In the genomic region with DNA sequence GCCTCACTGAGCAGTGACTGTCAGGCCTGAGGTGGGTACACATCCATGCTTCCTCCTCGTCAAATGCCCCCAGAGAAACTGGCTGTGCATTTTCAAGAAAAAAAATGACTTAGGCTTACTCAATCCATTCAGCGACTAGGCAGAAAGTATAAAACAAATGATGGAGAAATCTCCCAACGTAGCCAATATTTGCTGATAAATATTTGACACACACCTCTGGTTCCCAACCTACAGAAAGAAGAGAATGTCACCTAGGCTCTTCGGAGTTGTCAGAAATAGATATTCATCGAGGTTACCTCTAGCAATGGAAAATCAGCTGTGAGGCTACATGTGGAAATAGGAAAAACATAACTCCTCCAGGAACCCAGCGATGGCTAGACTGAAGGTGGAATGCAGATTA, we compare ENCODE assay signal across 26 cellular contexts. TPM values are rescaled to one million over a fixed set of nuclear protein-coding genes. Genes with fewer than 3 reads are reported as not detected.
DNase-seq lines count a peak whose midpoint lies in the region; ATAC-seq, FAIRE-seq and TF ChIP-seq lines count a peak whose summit lies in the region.
"Had no signal": no experiment of that assay in that cellular context is flagged by ENCODE, and none has a peak within 500 bp of the region (broad histone marks: within the 10 kb centered on the region; RNA-seq: fewer than 3 reads in every experiment).

No MANE protein-coding gene starts in this region.

- in situ Hi-C loops in HepG2 (cut with HindIII; ENCODE audit: extremely low pct_ligation_motif_present, low pct_unique_long_range_greater_than_20kb): loop anchor here (25.0 kb wide), 2 partner anchors 951 to 1851 kb away; no protein-coding TSS in a partner anchor

- no peaks in the 10 kb centered on the region for H3K27me3 ChIP-seq in liver (ENCODE audit: control insufficient read depth in 4 of 4, insufficient read depth in 4 of 4, low read length in 3 of 4)
- H3K27me3 ChIP-seq in HepG2 (ENCODE audit: control insufficient read depth in 1 of 2, insufficient read depth in 2 of 2, low read length in 2 of 2): no peaks in the 10 kb centered on the region; a peak in 1 of 5 replicates
- H3K27me3 ChIP-seq: BE2C, BLaER1 had no signal

- H3K27ac ChIP-seq in liver (ENCODE audit: low read depth in 1 of 2, low read length in 2 of 2) (no peak overlapping the region), HepG2 (ENCODE audit: extremely low read length, insufficient read depth, low read length) (no peak overlapping the region)
- H3K27ac ChIP-seq: BLaER1 had no signal

- no peak for DNase-seq in HepG2 (ENCODE audit: low spot score)
- no peak for DNase-seq in left lobe of liver (ENCODE audit: low spot score)
- no peak for DNase-seq in HTR-8/SVneo (ENCODE audit: insufficient read length, low spot score)
- DNase-seq: 8988T; ACHN; BE2C; C1 segment of cervical spinal cord; CD4-positive, alpha-beta memory T cell; CD4-positive, CD25-positive, alpha-beta regulatory T cell; CD8-positive, alpha-beta memory T cell; COR-L47; DMS 273 treated with DMSO at 0.1 percent for 48 hours; DMS153; DMS53; DMS79; DND-41; EL; GDM1 had no signal

- CTCF ChIA-PET in HepG2 (lab: Yijun Ruan, JAX; ENCODE audit: low intra/inter-chr PET ratio, low total read pairs): no interaction called here

- BruUV-seq in HepG2 (replicated peaks; lab: Mats Ljungman, UMichigan): no TSS peak

- H2AFZ ChIP-seq in HepG2 (ENCODE audit: low read length): no peak overlapping the region

- H3K9ac ChIP-seq in liver (ENCODE audit: low read depth in 1 of 2, low read length in 2 of 2) (no peak overlapping the region), HepG2 (ENCODE audit: insufficient read depth, low read depth, low read length) (no peak overlapping the region)
- H3K9ac ChIP-seq: BLaER1 had no signal

- intact Hi-C loops in HepG2 (cut with micrococcal nuclease; ENCODE audit: unreplicated experiment): no loop called here

- POLR2A ChIA-PET in HepG2 (lab: Yijun Ruan, JAX): no interaction called here

- H3K4me2 ChIP-seq in HepG2 (ENCODE audit: low read depth, low read length): no peak overlapping the region
- H3K4me2 ChIP-seq: BLaER1 had no signal

- 43% methylated on average over 6 of the region's 6 CpGs for WGBS in liver
- WGBS in HepG2 (ENCODE audit: low lambda C conversion rate): 15% methylated on average over 6 of the region's 6 CpGs

- no peaks in the 10 kb centered on the region for H3K36me3 ChIP-seq in liver (ENCODE audit: control insufficient read depth in 4 of 4, insufficient read depth in 3 of 4, low read depth in 1 of 4, low read length in 3 of 4)
- no peaks in the 10 kb centered on the region for H3K36me3 ChIP-seq in HepG2 (replicated peaks in 1 of 2; ENCODE audit: control insufficient read depth in 1 of 2, insufficient read depth in 2 of 2, low read length in 2 of 2)
- H3K36me3 ChIP-seq: BE2C, BLaER1 had no signal

- TF ChIP-seq RAD21 in liver (IDR thresholded peaks at IDR 0.05) (peak; percentile 21 to 49), HepG2 (CRISPR knock-in tag; IDR thresholded peaks at IDR 0.05) (no peak)

- FAIRE-seq in HepG2 (lab: Jason Lieb, UNC) (no peak), HTR-8/SVneo (lab: Jason Lieb, UNC) (no peak)
- FAIRE-seq: A204.1, GM12878, GM12892, GM18507 had no signal

- H3K4me3 ChIP-seq in liver (ENCODE audit: low read depth in 1 of 3, low read length in 3 of 3) (no peak overlapping the region), HepG2 (replicated peaks in 1 of 3; ENCODE audit: insufficient read depth in 1 of 3, low read depth in 2 of 3, low read length in 3 of 3) (no peak overlapping the region)
- H3K4me3 ChIP-seq: BLaER1, GM12878 had no signal

- H3K4me1 ChIP-seq in liver (ENCODE audit: control insufficient read depth in 4 of 4, insufficient read depth in 4 of 4, low read length in 3 of 4) (peaks cover 5 to 23% (median 12%) of the 10 kb centered on the region in 4 donors), HepG2 (ENCODE audit: insufficient read depth, low read length) (no peaks in the 10 kb centered on the region)
- H3K4me1 ChIP-seq: BE2C, BLaER1 had no signal

- TF ChIP-seq POLR2A in HepG2 (IDR thresholded peaks at IDR 0.05; ENCODE audit: insufficient read depth in 1 of 2, low read depth in 2 of 2, low read length in 2 of 2): no peak

- no peaks in the 10 kb centered on the region for H3K79me2 ChIP-seq in HepG2 (ENCODE audit: insufficient read depth, low read length)

- TF ChIP-seq CTCF in liver (IDR thresholded peaks at IDR 0.05; ENCODE audit: low read depth, low read length, missing input control) (no peak), HepG2 (CRISPR knock-in tag; IDR thresholded peaks at IDR 0.05) (no peak)

- ATAC-seq in HepG2: no peak
- peak; percentile 61 for ATAC-seq in left lobe of liver
- no peak for ATAC-seq in HG02588 (IDR thresholded peaks at IDR 0.05; ENCODE audit: unreplicated experiment)
- ATAC-seq: GM12878 had no signal

- no peaks in the 10 kb centered on the region for H3K9me3 ChIP-seq in liver (ENCODE audit: control insufficient read depth in 4 of 4, low read length in 3 of 4)
- H3K9me3 ChIP-seq in HepG2 (ENCODE audit: low read length): no peaks in the 10 kb centered on the region
- H3K9me3 ChIP-seq: BE2C, BLaER1 had no signal

- TF ChIP-seq EP300 in HepG2 (IDR thresholded peaks at IDR 0.05; ENCODE audit: low read depth in 2 of 2, low read length in 2 of 2) (no peak), HepG2 (CRISPR knock-in tag; IDR thresholded peaks at IDR 0.05; ENCODE audit: borderline replicate concordance) (no peak)

- H4K20me1 ChIP-seq in HepG2 (ENCODE audit: insufficient read depth, low read length): no peaks in the 10 kb centered on the region
- H4K20me1 ChIP-seq: BLaER1 had no signal

TF ChIP-seq in liver, 16 proteins besides CTCF, POLR2A, EP300 and RAD21:
- TF ChIP-seq RXRA (IDR thresholded peaks at IDR 0.05): peak in 1 of 2 donors; percentile 20
- TF ChIP-seq HNF4G (IDR thresholded peaks at IDR 0.05): no peak

TF ChIP-seq in HepG2, 621 proteins besides CTCF, POLR2A, EP300 and RAD21:
- TF ChIP-seq, protein P1, sequence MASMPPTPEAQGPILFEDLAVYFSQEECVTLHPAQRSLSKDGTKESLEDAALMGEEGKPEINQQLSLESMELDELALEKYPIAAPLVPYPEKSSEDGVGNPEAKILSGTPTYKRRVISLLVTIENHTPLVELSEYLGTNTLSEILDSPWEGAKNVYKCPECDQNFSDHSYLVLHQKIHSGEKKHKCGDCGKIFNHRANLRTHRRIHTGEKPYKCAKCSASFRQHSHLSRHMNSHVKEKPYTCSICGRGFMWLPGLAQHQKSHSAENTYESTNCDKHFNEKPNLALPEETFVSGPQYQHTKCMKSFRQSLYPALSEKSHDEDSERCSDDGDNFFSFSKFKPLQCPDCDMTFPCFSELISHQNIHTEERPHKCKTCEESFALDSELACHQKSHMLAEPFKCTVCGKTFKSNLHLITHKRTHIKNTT (CRISPR knock-in tag; IDR thresholded peaks at IDR 0.05): no peak
- TF ChIP-seq ZNF572 (CRISPR knock-in tag; IDR thresholded peaks at IDR 0.05) (no peak), SAFB2 (CRISPR knock-in tag; IDR thresholded peaks at IDR 0.05; ENCODE audit: borderline replicate concordance, low read depth) (no peak), ZNF260 (CRISPR knock-in tag; IDR thresholded peaks at IDR 0.05; ENCODE audit: borderline replicate concordance, low read depth) (no peak)

RNA-seq across cellular contexts. Expression of a gene that starts 12.4 kb away (rescaled TPM):
- total RNA-seq in liver (100 to 1,000 TPM in 1 of 2 donors, 10 to 100 TPM in 1; 21.4 to 119 TPM), HepG2 (2016; rRNA removed; fragmentation: Illumina TruSeq; extraction: Trizol) (45.3 and 61.1 TPM in 2 replicates), left lobe of liver (55.8 TPM)
- polyA plus RNA-seq in liver (10 to 100 TPM; 28.0 to 39.8 TPM), HepG2 (2011; rRNA removed) (38.8 and 51.3 TPM in 2 replicates)
- 28.6 and 30.2 TPM in 2 replicates for total RNA-seq in HepG2 (2016; cell fraction: cytosol; rRNA removed; fragmentation: Illumina TruSeq; extraction: Trizol; ENCODE audit: low read depth)
- 45.9 and 62.2 TPM in 2 replicates for total RNA-seq in HepG2 (2016; cell fraction: insoluble cytoplasmic fraction; rRNA removed; fragmentation: Illumina TruSeq; extraction: Trizol)
- 39.2 and 43.9 TPM in 2 replicates for total RNA-seq in HepG2 (2016; cell fraction: membrane; rRNA removed; fragmentation: Illumina TruSeq; extraction: Trizol)
- total RNA-seq in HepG2 (2016; cell fraction: nucleus; rRNA removed; fragmentation: Illumina TruSeq; extraction: Trizol): 41.5 and 51.4 TPM in 2 replicates
- polyA plus RNA-seq in HepG2 (2011; cell fraction: cytosol; rRNA removed): 22.9 and 29.4 TPM in 2 replicates
- 23.5 and 24.7 TPM in 2 replicates for polyA plus RNA-seq in HepG2 (2011; cell fraction: nucleus; rRNA removed)
- polyA plus RNA-seq in HepG2 (2012): 28.8 and 38.0 TPM in 2 replicates
- polyA plus RNA-seq in HepG2 (2016; cell fraction: cytosol; fragmentation: Illumina TruSeq; extraction: Trizol; ENCODE audit: low read depth): 14.7 and 16.9 TPM in 2 replicates
- polyA plus RNA-seq in HepG2 (2016; cell fraction: insoluble cytoplasmic fraction; fragmentation: Illumina TruSeq; extraction: Trizol; ENCODE audit: low read depth): 56.0 and 63.4 TPM in 2 replicates
- polyA plus RNA-seq in HepG2 (2016; cell fraction: membrane; fragmentation: Illumina TruSeq; extraction: Trizol; ENCODE audit: low read depth): 28.5 and 30.9 TPM in 2 replicates
- polyA plus RNA-seq in HepG2 (2016; cell fraction: nucleus; fragmentation: Illumina TruSeq; extraction: Trizol; ENCODE audit: insufficient read depth, low read depth): 37.2 and 42.8 TPM in 2 replicates
- 19.0 and 30.3 TPM in 2 replicates for polyA minus RNA-seq in HepG2 (2011; rRNA and poly(A)+ RNA removed; ENCODE audit: low replicate concordance)
- 22.2 and 25.2 TPM in 2 replicates for polyA minus RNA-seq in HepG2 (2011; cell fraction: cytosol; rRNA and poly(A)+ RNA removed)
- polyA minus RNA-seq in HepG2 (2011; cell fraction: nucleus; rRNA and poly(A)+ RNA removed): 58.6 and 71.1 TPM in 2 replicates
- total RNA-seq: CD4-positive, CD25-positive, alpha-beta regulatory T cell had no signal
- polyA plus RNA-seq: CD14-positive monocyte; CD4-positive, CD25-positive, alpha-beta regulatory T cell; CD8-positive, alpha-beta memory T cell had no signal
